9 cellular contexts compared by ENCODE assay signal in the genomic region with DNA sequence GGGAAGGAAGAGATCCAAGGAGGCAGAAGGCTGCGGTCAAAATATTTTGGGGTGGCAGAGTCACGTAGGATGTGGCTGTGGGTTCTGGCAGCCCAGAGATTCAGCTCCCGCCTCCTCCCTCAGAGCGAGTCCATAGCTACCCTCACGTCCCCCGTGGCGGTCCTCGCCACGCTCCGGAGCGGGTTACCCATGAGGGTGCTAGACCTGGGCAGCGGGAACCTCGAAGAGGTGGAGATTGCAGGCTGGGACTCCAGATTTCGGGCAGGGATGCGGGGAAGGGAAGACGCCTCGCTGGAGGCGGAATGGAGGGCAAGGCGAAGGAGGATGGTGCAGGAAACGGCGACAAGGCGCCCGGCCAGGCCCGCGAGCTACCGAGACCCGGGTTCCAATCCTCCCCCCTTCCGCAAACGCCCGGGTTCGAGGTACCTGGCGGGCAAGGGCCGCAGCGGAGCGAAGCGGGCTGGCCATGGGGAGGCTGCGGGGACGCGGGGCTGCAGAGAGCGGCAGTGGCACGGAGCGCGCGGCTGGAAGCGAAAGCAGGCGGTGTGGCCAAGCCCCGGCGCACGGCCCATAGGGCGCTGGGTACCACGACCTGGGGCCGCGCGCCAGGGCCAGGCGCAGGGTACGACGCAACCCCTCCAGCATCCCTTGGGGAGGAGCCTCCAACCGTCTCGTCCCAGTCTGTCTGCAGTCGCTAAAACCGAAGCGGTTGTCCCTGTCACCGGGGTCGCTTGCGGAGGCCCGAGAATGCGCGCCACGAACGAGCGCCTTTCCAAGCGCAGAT. TPM values are rescaled to one million over a fixed set of nuclear protein-coding genes. Genes with fewer than 3 reads are reported as not detected.
A peak's percentile ranks its signal among the peaks of the same experiment; 100 is the strongest.
DNase-seq lines count a peak whose midpoint lies in the region; ATAC-seq, FAIRE-seq and TF ChIP-seq lines count a peak whose summit lies in the region.
"Had no signal": no experiment of that assay in that cellular context is flagged by ENCODE, and none has a peak within 500 bp of the region (broad histone marks: within the 10 kb centered on the region; RNA-seq: fewer than 3 reads in every experiment).

No MANE protein-coding gene starts in this region.

- peak overlapping the region; percentile 42 for H2AK5ac ChIP-seq in trophoblast cell (ENCODE audit: low read length)

- H3K79me2 ChIP-seq in trophoblast cell (ENCODE audit: control insufficient read depth, insufficient read depth, low read length, poor library complexity), result peaks cover 8% of the 10 kb centered on the region

- peak overlapping the region; percentile 99 for H3K4me3 Mint-ChIP-seq in activated naive CD8-positive, alpha-beta T cell treated with anti-CD3 and anti-CD28 coated beads, Interleukin-2, amount 10 ng/mL, durations not matched to agents 7 days and 5 days

- peaks cover 0 to 2% of the 10 kb centered on the region in 2 experiments for H3K36me3 ChIP-seq in trophoblast cell (ENCODE audit: control insufficient read depth in 1 of 2, insufficient read depth in 2 of 2, low read length in 2 of 2)

- H3K27me3 Mint-ChIP-seq in activated naive CD8-positive, alpha-beta T cell treated with anti-CD3 and anti-CD28 coated beads, Interleukin-2, amount 10 ng/mL, durations not matched to agents 7 days and 5 days, result peaks cover 18% of the 10 kb centered on the region

- H3K4me1 ChIP-seq in trophoblast cell (ENCODE audit: control insufficient read depth in 1 of 2, insufficient read depth in 2 of 2, low read length in 2 of 2), result peaks cover 21 to 28% of the 10 kb centered on the region in 2 experiments

- no peaks in the 10 kb centered on the region for H3K9me3 Mint-ChIP-seq in activated naive CD8-positive, alpha-beta T cell treated with anti-CD3 and anti-CD28 coated beads, Interleukin-2, amount 10 ng/mL, durations not matched to agents 7 days and 5 days

- peak overlapping the region; percentile 88 for H3K27ac Mint-ChIP-seq in activated naive CD8-positive, alpha-beta T cell treated with anti-CD3 and anti-CD28 coated beads, Interleukin-2, amount 10 ng/mL, durations not matched to agents 7 days and 5 days

- intact Hi-C loops in left ventricle myocardium superior (cut with micrococcal nuclease), result no loop called here

- peak overlapping the region; percentile 2 for H4K12ac ChIP-seq in trophoblast cell (ENCODE audit: low read depth, low read length)

- H3K4me2 ChIP-seq in trophoblast cell (ENCODE audit: low read length), result peak overlapping the region; percentile 88

- DNase-seq in GM12891 (ENCODE audit: insufficient read length, low spot score) (peak; percentile 40), left ventricle myocardium superior (peak; percentile 57), trophoblast cell (no peak), NCI-H2196 (lab: John Stamatoyannopoulos, UW; ENCODE audit: unreplicated experiment) (no peak), COR-L47 (lab: John Stamatoyannopoulos, UW) (no peak), NCI-H345 (lab: John Stamatoyannopoulos, UW) (no peak)
- peak; percentile 69 for DNase-seq in activated naive CD8-positive, alpha-beta T cell treated with anti-CD3 and anti-CD28 coated beads, Interleukin-2, amount 10 ng/mL, durations not matched to agents 7 days and 5 days

- WGBS in trophoblast cell (ENCODE audit: extremely low coverage, insufficient coverage, insufficient read length), result no CpG with 5 or more reads among the region's 72 CpGs

- H4K8ac ChIP-seq in trophoblast cell (ENCODE audit: low read depth, low read length), result peak overlapping the region; percentile 87

- ATAC-seq in HG02885 (IDR thresholded peaks at IDR 0.05; ENCODE audit: poor library complexity, unreplicated experiment), result peak; percentile 53
- peak; percentile 69 for ATAC-seq in activated naive CD8-positive, alpha-beta T cell treated with anti-CD3 and anti-CD28 coated beads, Interleukin-2, amount 10 ng/mL, durations not matched to agents 7 days and 5 days (ENCODE audit: low read depth)
- ATAC-seq in left ventricle myocardium superior, result peak; percentile 72
- ATAC-seq: Panc1 had no signal

- peak overlapping the region; percentile 19 for H3K4ac ChIP-seq in trophoblast cell (ENCODE audit: low read depth, low read length)

- H3K9ac ChIP-seq in trophoblast cell (ENCODE audit: low read length), result peak overlapping the region; percentile 18

- peak overlapping the region; percentile 60 for H3K14ac ChIP-seq in trophoblast cell (ENCODE audit: low read length)

- H3K4me3 ChIP-seq in trophoblast cell (ENCODE audit: low read depth, low read length), result peak overlapping the region; percentile 60

- peak; percentile 58 for FAIRE-seq in GM12891 (lab: Jason Lieb, UNC)

- H2BK5ac ChIP-seq in trophoblast cell (ENCODE audit: low read depth, low read length, poor library complexity), result peak overlapping the region; percentile 4

- H3K27me3 ChIP-seq in trophoblast cell (ENCODE audit: insufficient read depth, low read length), result peaks cover 4% of the 10 kb centered on the region

- H2AFZ ChIP-seq in trophoblast cell (ENCODE audit: insufficient read depth, low read length, poor library complexity), result no peak overlapping the region

- H3K36me3 Mint-ChIP-seq in activated naive CD8-positive, alpha-beta T cell treated with anti-CD3 and anti-CD28 coated beads, Interleukin-2, amount 10 ng/mL, durations not matched to agents 7 days and 5 days, result peaks cover 8% of the 10 kb centered on the region

- H3K79me1 ChIP-seq in trophoblast cell (ENCODE audit: low read length), result peaks cover 11% of the 10 kb centered on the region

- H3K4me1 Mint-ChIP-seq in activated naive CD8-positive, alpha-beta T cell treated with anti-CD3 and anti-CD28 coated beads, Interleukin-2, amount 10 ng/mL, durations not matched to agents 7 days and 5 days, result peaks cover 17% of the 10 kb centered on the region

- H2BK12ac ChIP-seq in trophoblast cell (ENCODE audit: low read length), result peak overlapping the region; percentile 71

- H2BK120ac ChIP-seq in trophoblast cell (ENCODE audit: insufficient read depth, low read length, poor library complexity), result peak overlapping the region; percentile 50

- no peak overlapping the region for H3K23ac ChIP-seq in trophoblast cell (ENCODE audit: low read length)

- peak overlapping the region; percentile 85 for H3K18ac ChIP-seq in trophoblast cell (ENCODE audit: low read length)

- no peaks in the 10 kb centered on the region for H3K9me3 ChIP-seq in trophoblast cell (ENCODE audit: insufficient read depth, low read depth, low read length)

- POLR2A ChIA-PET in activated naive CD8-positive, alpha-beta T cell treated with anti-CD3 and anti-CD28 coated beads, Interleukin-2, amount 10 ng/mL, durations not matched to agents 7 days and 5 days (lab: Charles Lee), result interaction anchor here (0.6 to 1.4 kb wide), 3 partner anchors 44 to 88 kb away, joined by 3 to 4 read pairs (median 3); no protein-coding TSS in a partner anchor

- no peak for TF ChIP-seq POLR2A in GM12891 (IDR thresholded peaks at IDR 0.05; ENCODE audit: low read depth, low read length)

- H4K91ac ChIP-seq in trophoblast cell (ENCODE audit: low read depth, low read length), result peak overlapping the region; percentile 56

- H3K27ac ChIP-seq in trophoblast cell (ENCODE audit: low read depth, low read length), result no peak overlapping the region

TF ChIP-seq in GM12891, 5 proteins besides CTCF, POLR2A, EP300 and RAD21:
- TF ChIP-seq POU2F2 (IDR thresholded peaks at IDR 0.05; ENCODE audit: low read depth, low read length) (no peak), PAX5 (IDR thresholded peaks at IDR 0.05; ENCODE audit: insufficient read depth, low read length, severe bottlenecking) (no peak), SPI1 (IDR thresholded peaks at IDR 0.05; ENCODE audit: low read depth, low read length) (no peak), POLR2AphosphoS5 (IDR thresholded peaks at IDR 0.05; ENCODE audit: low read depth, low read length) (no peak), TAF1 (IDR thresholded peaks at IDR 0.05; ENCODE audit: low read depth, low read length) (no peak)

RNA-seq across cellular contexts. Expression of gene BCAT1, which starts 46.2 kb away (rescaled TPM):
- 8.1 TPM for polyA plus RNA-seq in GM12891 (2012; ENCODE audit: low read depth, missing spikeins)
- 10 to 100 TPM; 11.6 to 15.8 TPM for total RNA-seq in activated naive CD8-positive, alpha-beta T cell treated with anti-CD3 and anti-CD28 coated beads, Interleukin-2, amount 10 ng/mL, durations not matched to agents 7 days and 5 days
- total RNA-seq in left ventricle myocardium superior, result 4.1 TPM
- 80.8 and 83.0 TPM in 2 replicates for polyA plus RNA-seq in trophoblast cell (2013)

Comparison
In these comparisons a context has a peak if more than half of its experiments do, and no peak if none do; other contexts are left out.
1. DNase-seq: peak in GM12891 (single experiment), activated naive CD8-positive, alpha-beta T cell treated with anti-CD3 and anti-CD28 coated beads, Interleukin-2, amount 10 ng/mL, durations not matched to agents 7 days and 5 days (single experiment) and left ventricle myocardium superior (single experiment); none in trophoblast cell (0 of 2), NCI-H2196 (single experiment), COR-L47 (single experiment) and NCI-H345 (single experiment).
2. Peak in every context shown above with its lines, with median percentiles within 50 percentile points of each other: ATAC-seq.